29 cellular contexts compared by ENCODE assay signal in genomic region chr1:177558372-177558771, GRCh38.
"Had no signal": no experiment of that assay in that cellular context is flagged by ENCODE, and none has a peak within 500 bp of the region (broad histone marks: within the 10 kb centered on the region; RNA-seq: fewer than 3 reads in every experiment).

No MANE protein-coding gene starts in this region.

- H3K4me3 Mint-ChIP-seq: immature natural killer cell; naive thymus-derived CD8-positive, alpha-beta T cell; nephron; neural crest cell; stimulated activated effector memory CD8-positive, alpha-beta T cell treated with anti-CD3 and anti-CD28 coated beads, Interleukin-12 subunit alpha, Interleukin-12 subunit beta, amount 100 ng/mL, for 72 hours; stimulated activated naive CD8-positive, alpha-beta T cell treated with anti-CD3 and anti-CD28 coated beads, Interleukin-15, Interleukin-2, amounts not matched to agents 100 ng/mL and 50 ng/mL, for 24 hours; type B pancreatic cell had no signal

- H3K9me3 Mint-ChIP-seq: type B pancreatic cell had no signal

- H3K27ac Mint-ChIP-seq: immature natural killer cell; naive thymus-derived CD8-positive, alpha-beta T cell; nephron; stimulated activated effector memory CD8-positive, alpha-beta T cell treated with anti-CD3 and anti-CD28 coated beads, Interleukin-12 subunit alpha, Interleukin-12 subunit beta, amount 100 ng/mL, for 72 hours; stimulated activated naive CD8-positive, alpha-beta T cell treated with anti-CD3 and anti-CD28 coated beads, Interleukin-15, Interleukin-2, amounts not matched to agents 100 ng/mL and 50 ng/mL, for 24 hours; type B pancreatic cell had no signal

- H3K27me3 Mint-ChIP-seq: naive thymus-derived CD8-positive, alpha-beta T cell; stimulated activated naive CD8-positive, alpha-beta T cell treated with anti-CD3 and anti-CD28 coated beads, Interleukin-15, Interleukin-2, amounts not matched to agents 100 ng/mL and 50 ng/mL, for 24 hours; type B pancreatic cell had no signal

- H3K4me3 ChIP-seq: left lung, lower lobe of right lung, pancreas, prostate gland, sigmoid colon, spleen, suprapubic skin, thoracic aorta, tibial nerve, uterus had no signal

- H3K36me3 ChIP-seq: left lung, lower lobe of right lung, pancreas, prostate gland, sigmoid colon, spleen, suprapubic skin, thoracic aorta, tibial nerve, uterus had no signal

- H3K36me3 Mint-ChIP-seq: immature natural killer cell; stimulated activated effector memory CD8-positive, alpha-beta T cell treated with anti-CD3 and anti-CD28 coated beads, Interleukin-12 subunit alpha, Interleukin-12 subunit beta, amount 100 ng/mL, for 72 hours; type B pancreatic cell had no signal

- H3K4me1 ChIP-seq: left lung, lower lobe of right lung, pancreas, prostate gland, sigmoid colon, spleen, suprapubic skin, tibial nerve, uterus had no signal

- FAIRE-seq: islet of Langerhans, kidney, pancreas, small intestine had no signal

- H3K4me1 Mint-ChIP-seq: immature natural killer cell; naive thymus-derived CD8-positive, alpha-beta T cell; nephron; neural crest cell; stimulated activated effector memory CD8-positive, alpha-beta T cell treated with anti-CD3 and anti-CD28 coated beads, Interleukin-12 subunit alpha, Interleukin-12 subunit beta, amount 100 ng/mL, for 72 hours had no signal

- H3K27ac ChIP-seq: left lung, lower lobe of right lung, pancreas, prostate gland, sigmoid colon, suprapubic skin, thoracic aorta, tibial nerve, uterus had no signal

- H3K9me3 ChIP-seq: lower lobe of right lung, prostate gland had no signal

- DNase-seq: immature natural killer cell; kidney; left colon; left lung; lower lobe of right lung; mammary epithelial cell; mesenchymal stem cell; naive thymus-derived CD8-positive, alpha-beta T cell; nucleus accumbens; pancreas; posterior cingulate gyrus; retina; right cardiac atrium; sigmoid colon; small intestine; spleen; stimulated activated CD4-positive, alpha-beta T cell treated with anti-CD3 and anti-CD28 coated beads, Interleukin-4, amount 100 ng/mL, for 24 hours; stimulated activated naive CD4-positive, alpha-beta T cell; uterus had no signal

- ATAC-seq: left colon; left lung; lower lobe of right lung; naive thymus-derived CD8-positive, alpha-beta T cell; pancreas; right cardiac atrium; stimulated activated effector memory CD8-positive, alpha-beta T cell treated with anti-CD3 and anti-CD28 coated beads, Interleukin-12 subunit alpha, Interleukin-12 subunit beta, amount 100 ng/mL, for 72 hours had no signal

- H3K27me3 ChIP-seq: left lung, pancreas, sigmoid colon, spleen, suprapubic skin, tibial nerve, uterus had no signal
